8 cellular contexts compared by ENCODE assay signal in the genomic region with DNA sequence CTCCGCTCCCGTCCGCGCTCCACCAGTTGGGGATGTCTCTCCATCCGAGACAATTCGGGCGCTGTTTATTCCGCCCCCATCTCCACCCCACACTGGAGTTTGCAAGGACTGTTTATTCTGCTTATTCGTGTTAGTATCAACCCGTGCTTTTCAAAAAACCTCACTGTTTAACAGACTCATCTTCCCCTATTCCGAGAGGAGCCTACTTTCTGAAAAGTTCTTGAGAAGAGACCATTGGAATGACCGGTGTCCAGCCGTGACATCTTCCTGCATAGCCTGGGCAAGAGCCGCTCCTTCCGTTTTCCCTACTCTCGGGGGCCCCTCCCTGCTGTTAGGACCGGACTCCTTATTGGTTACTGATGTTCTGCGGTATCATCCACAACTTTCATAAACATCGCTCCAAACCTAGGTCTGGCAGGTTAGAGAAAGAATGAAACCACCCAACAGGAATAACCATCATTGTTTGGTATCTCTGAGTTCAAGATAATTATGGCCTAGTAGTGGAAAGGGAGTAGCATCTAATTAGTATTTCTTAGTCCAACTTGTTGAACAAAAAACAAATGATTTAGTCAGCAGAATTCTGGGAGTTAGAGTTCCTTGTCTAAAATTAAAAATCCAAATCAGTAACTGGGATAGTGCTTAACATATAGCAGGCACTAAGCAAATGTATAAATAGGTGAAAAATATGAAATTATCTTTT. TPM values are rescaled to one million over a fixed set of nuclear protein-coding genes. Genes with fewer than 3 reads are reported as not detected.
DNase-seq lines count a peak whose midpoint lies in the region; ATAC-seq, FAIRE-seq and TF ChIP-seq lines count a peak whose summit lies in the region.

No MANE protein-coding gene starts in this region.

- H3K27ac ChIP-seq in WERI-Rb-1 (peak overlapping the region; percentile 86), dorsolateral prefrontal cortex (peak overlapping the region; percentile 83 to 100 (median 98))

- H3K36me3 ChIP-seq in WERI-Rb-1, result no peaks in the 10 kb centered on the region; the same call in 1 of the 2 replicates

- DNase-seq in A172 (ENCODE audit: low spot score) (peak; percentile 83), GM12891 (ENCODE audit: insufficient read length, low spot score) (no peak), NCI-H2196 (lab: John Stamatoyannopoulos, UW; ENCODE audit: unreplicated experiment) (peak; percentile 76), WERI-Rb-1 (peak; percentile 80), dorsolateral prefrontal cortex (peak; percentile 46 to 82 (median 76)), left colon (peak; percentile 79 to 90)
- DNase-seq in stimulated activated CD4-positive, alpha-beta T cell treated with anti-CD3 and anti-CD28 coated beads, Interleukin-1b, Interleukin-23, amount 100 ng/mL, for 48 hours, result peak; percentile 38

- FAIRE-seq in GM12891 (lab: Jason Lieb, UNC), result no peak

- ATAC-seq in HG03025 (IDR thresholded peaks at IDR 0.05; ENCODE audit: low FRiP score, unreplicated experiment) (peak; percentile 25), left colon (peak; percentile 71)

- no peak for TF ChIP-seq CTCF in WERI-Rb-1 (IDR thresholded peaks at IDR 0.05; ENCODE audit: low read depth, low read length)
- no peak for TF ChIP-seq CTCF in dorsolateral prefrontal cortex (IDR thresholded peaks at IDR 0.05 in 54 of 56, conservative IDR thresholded peaks at IDR 0.05 in 2 of 56; ENCODE audit: low read depth in 1 of 56, partially characterized antibody in 56 of 56)

- H3K27me3 ChIP-seq in WERI-Rb-1 (ENCODE audit: insufficient read depth, low read depth, severe bottlenecking) (no peaks in the 10 kb centered on the region), dorsolateral prefrontal cortex (no peaks in the 10 kb centered on the region)

- no peak for TF ChIP-seq POLR2A in GM12891 (IDR thresholded peaks at IDR 0.05; ENCODE audit: low read depth, low read length)

- intact Hi-C loops in dorsolateral prefrontal cortex (cut with DNase I), result loop anchor here (2.0 to 10.0 kb wide), 6 partner anchors 28 to 358 kb away; partner anchors contain the start of genes GPSM2 (in 1 of the 2) and PRPF38B (in 1 of the 2)
- intact Hi-C loops in left colon (cut with DNase I, micrococcal nuclease), result no loop called here

- H3K9me3 ChIP-seq in WERI-Rb-1 (ENCODE audit: severe bottlenecking), result no peaks in the 10 kb centered on the region

- H3K4me3 ChIP-seq in WERI-Rb-1 (ENCODE audit: low read depth, low read length) (peak overlapping the region; percentile 91), dorsolateral prefrontal cortex (peak overlapping the region; percentile 67 to 99 (median 89))

TF ChIP-seq in GM12891, 5 proteins besides CTCF, POLR2A, EP300 and RAD21:
- TF ChIP-seq POU2F2 (IDR thresholded peaks at IDR 0.05; ENCODE audit: low read depth, low read length), result no peak
- no peak for TF ChIP-seq SPI1 (IDR thresholded peaks at IDR 0.05; ENCODE audit: low read depth, low read length)
- no peak for TF ChIP-seq POLR2AphosphoS5 (IDR thresholded peaks at IDR 0.05; ENCODE audit: low read depth, low read length)
- 0 out of 2 replicates have a peak, but pooled peaks have one; percentile 34 for TF ChIP-seq TAF1 (IDR thresholded peaks at IDR 0.05; ENCODE audit: low read depth, low read length)
- no peak for TF ChIP-seq PAX5 (IDR thresholded peaks at IDR 0.05; ENCODE audit: insufficient read depth, low read length, severe bottlenecking)

RNA-seq across cellular contexts. Expression of gene STXBP3, which starts 0.8 kb away (rescaled TPM):
- total RNA-seq in A172 (2014; rRNA removed; shearing (Covaris generic)), result 54.5 and 63.2 TPM in 2 replicates
- polyA plus RNA-seq in GM12891 (2012; ENCODE audit: low read depth, missing spikeins), result 12.9 TPM
- total RNA-seq in dorsolateral prefrontal cortex (100 to 1,000 TPM in 10 of 120 experiments, 10 to 100 TPM in 110; 46.9 to 162 (median 74.2) TPM), left colon (10 to 100 TPM; 59.0 to 75.5 TPM)

RNA-seq across cellular contexts. Expression of gene FNDC7, which starts 34.6 kb away (rescaled TPM):
- total RNA-seq in A172 (2014; rRNA removed; shearing (Covaris generic)), result not detected in 2 replicates
- polyA plus RNA-seq in GM12891 (2012; ENCODE audit: low read depth, missing spikeins), result not detected
- total RNA-seq in dorsolateral prefrontal cortex, result 1 to 10 TPM in 3 of 120 experiments, under 1 TPM in 91, not detected in 26; 0.13 to 1.1 (median 0.37) TPM
- total RNA-seq in left colon, result not detected

RNA-seq across cellular contexts. Expression of gene PRPF38B, which starts 55.2 kb away (rescaled TPM):
- 13.7 and 15.2 TPM in 2 replicates for total RNA-seq in A172 (2014; rRNA removed; shearing (Covaris generic))
- polyA plus RNA-seq in GM12891 (2012; ENCODE audit: low read depth, missing spikeins), result 30.9 TPM
- total RNA-seq in dorsolateral prefrontal cortex (10 to 100 TPM; 22.4 to 46.1 (median 32.8) TPM), left colon (10 to 100 TPM; 25.5 to 31.0 TPM)

Comparison
In these comparisons a context has a peak if more than half of its experiments do, and no peak if none do; other contexts are left out.
1. intact Hi-C loops: an anchor here in dorsolateral prefrontal cortex (2.0 to 10.0 kb wide); none called in left colon.